19 cellular contexts compared by ENCODE assay signal in genomic region chr3:150626148-150626930, GRCh38. TPM values are rescaled to one million over a fixed set of nuclear protein-coding genes. Genes with fewer than 3 reads are reported as not detected.
DNase-seq lines count a peak whose midpoint lies in the region; ATAC-seq and TF ChIP-seq lines count a peak whose summit lies in the region.
"Had no signal": no experiment of that assay in that cellular context is flagged by ENCODE, and none has a peak within 500 bp of the region (broad histone marks: within the 10 kb centered on the region; RNA-seq: fewer than 3 reads in every experiment).

No MANE protein-coding gene starts in this region.

- H3K27me3 Mint-ChIP-seq in activated naive CD4-positive, alpha-beta T cell treated with anti-CD3 and anti-CD28 coated beads for 36 hours (ENCODE audit: low read depth) = no peaks in the 10 kb centered on the region
- H3K27me3 Mint-ChIP-seq in activated naive CD4-positive, alpha-beta T cell treated with anti-CD3 and anti-CD28 coated beads, Interleukin-2, amount 10 ng/mL, durations not matched to agents 7 days and 5 days = no peaks in the 10 kb centered on the region
- H3K27me3 Mint-ChIP-seq in CD8-positive, alpha-beta memory T cell = no peaks in the 10 kb centered on the region
- H3K27me3 Mint-ChIP-seq in T-helper 17 cell (no peaks in the 10 kb centered on the region), endodermal cell (ENCODE audit: insufficient read depth) (no peaks in the 10 kb centered on the region)

- WGBS in endodermal cell (ENCODE audit: insufficient coverage in 1 of 2, insufficient read length in 1 of 2), 2 experiments = 92 to 94% methylated on average over 2 of the region's 2 CpGs
- WGBS in ovary, 3 donors = 85 to 90% (median 86%) methylated on average over 2 of the region's 2 CpGs

- intact Hi-C loops in activated naive CD4-positive, alpha-beta T cell treated with anti-CD3 and anti-CD28 coated beads for 36 hours (cut with micrococcal nuclease) = no loop called here
- intact Hi-C loops in ovary (cut with DNase I) = no loop called here

- no peak for DNase-seq in activated naive CD4-positive, alpha-beta T cell treated with anti-CD3 and anti-CD28 coated beads for 36 hours
- DNase-seq in activated naive CD4-positive, alpha-beta T cell treated with anti-CD3 and anti-CD28 coated beads, Interleukin-2, amount 10 ng/mL, durations not matched to agents 7 days and 5 days = no peak
- DNase-seq in CD8-positive, alpha-beta memory T cell = no peak
- no peak for DNase-seq in T-helper 17 cell
- DNase-seq in endodermal cell = no peak
- no peak for DNase-seq in superior temporal gyrus (ENCODE audit: extremely low spot score)
- no peak for DNase-seq in ovary
- no peak for DNase-seq in foreskin fibroblast
- DNase-seq: DMS79, MV-4-11, NCI-H187, NCI-H2107, NCI-H2227 treated with DMSO at 0.1 percent for 48 hours, NCI-H510A treated with DMSO at 0.1 percent for 48 hours, NCI-H774, OCI-M1, Right ventricle myocardium superior had no signal

- POLR2A ChIA-PET in CD8-positive, alpha-beta memory T cell (lab: Charles Lee) = no interaction called here

- no peaks in the 10 kb centered on the region for H3K27me3 ChIP-seq in CD8-positive, alpha-beta memory T cell (ENCODE audit: insufficient read depth, low read length, poor library complexity, severe bottlenecking)
- H3K27me3 ChIP-seq in endodermal cell (ENCODE audit: control insufficient read depth, insufficient read depth, low read length, poor library complexity, severe bottlenecking) = no peaks in the 10 kb centered on the region
- H3K27me3 ChIP-seq in ovary = no peaks in the 10 kb centered on the region
- H3K27me3 ChIP-seq: BLaER1 treated with 17β-estradiol and CSF1 and Interleukin-3, amounts not matched to agents 10 nM and 100 nM had no signal

- peaks cover 9% of the 10 kb centered on the region for H3K4me1 Mint-ChIP-seq in activated naive CD4-positive, alpha-beta T cell treated with anti-CD3 and anti-CD28 coated beads for 36 hours (ENCODE audit: low read depth)
- peaks cover 3% of the 10 kb centered on the region for H3K4me1 Mint-ChIP-seq in activated naive CD4-positive, alpha-beta T cell treated with anti-CD3 and anti-CD28 coated beads, Interleukin-2, amount 10 ng/mL, durations not matched to agents 7 days and 5 days
- H3K4me1 Mint-ChIP-seq in CD8-positive, alpha-beta memory T cell = peaks cover 29 to 34% (median 33%) of the 10 kb centered on the region in 3 donors
- H3K4me1 Mint-ChIP-seq in T-helper 17 cell = peaks cover 15% of the 10 kb centered on the region
- peaks cover 38% of the 10 kb centered on the region for H3K4me1 Mint-ChIP-seq in endodermal cell

- H3K36me3 ChIP-seq in CD8-positive, alpha-beta memory T cell (ENCODE audit: insufficient read depth, low read length) = peaks cover 15% of the 10 kb centered on the region
- peaks cover 64% of the 10 kb centered on the region for H3K36me3 ChIP-seq in endodermal cell (ENCODE audit: control insufficient read depth, insufficient read depth, low read length)
- no peaks in the 10 kb centered on the region for H3K36me3 ChIP-seq in ovary

- no peak overlapping the region for H3K4me3 ChIP-seq in CD8-positive, alpha-beta memory T cell (ENCODE audit: low read length)
- H3K4me3 ChIP-seq in endodermal cell (ENCODE audit: low read length) (no peak overlapping the region), ovary (no peak overlapping the region), foreskin fibroblast (ENCODE audit: low read depth in 1 of 2, low read length in 2 of 2) (no peak overlapping the region)
- H3K4me3 ChIP-seq: BLaER1 treated with 17β-estradiol and CSF1 and Interleukin-3, amounts not matched to agents 10 nM and 100 nM had no signal

- peaks cover 4% of the 10 kb centered on the region for H3K4me1 ChIP-seq in CD8-positive, alpha-beta memory T cell (ENCODE audit: insufficient read depth, low read length)
- H3K4me1 ChIP-seq in endodermal cell (ENCODE audit: control insufficient read depth, insufficient read depth, low read length) (peaks cover 11% of the 10 kb centered on the region), ovary (ENCODE audit: insufficient read depth) (peaks cover 1% of the 10 kb centered on the region)

- no peaks in the 10 kb centered on the region for H3K9me3 Mint-ChIP-seq in activated naive CD4-positive, alpha-beta T cell treated with anti-CD3 and anti-CD28 coated beads for 36 hours
- H3K9me3 Mint-ChIP-seq in activated naive CD4-positive, alpha-beta T cell treated with anti-CD3 and anti-CD28 coated beads, Interleukin-2, amount 10 ng/mL, durations not matched to agents 7 days and 5 days = no peaks in the 10 kb centered on the region
- H3K9me3 Mint-ChIP-seq in CD8-positive, alpha-beta memory T cell = no peaks in the 10 kb centered on the region
- H3K9me3 Mint-ChIP-seq in endodermal cell = no peaks in the 10 kb centered on the region

- H3K27ac ChIP-seq in CD8-positive, alpha-beta memory T cell (ENCODE audit: low read depth, low read length) = no peak overlapping the region
- H3K27ac ChIP-seq in endodermal cell (ENCODE audit: low read depth, low read length) (no peak overlapping the region), ovary (no peak overlapping the region)
- H3K27ac ChIP-seq: BLaER1 treated with 17β-estradiol and CSF1 and Interleukin-3, amounts not matched to agents 10 nM and 100 nM; KMS-11 had no signal

- no peak overlapping the region for H3K9ac ChIP-seq in endodermal cell (ENCODE audit: extremely low read depth, low read length, poor library complexity, severe bottlenecking)
- H3K9ac ChIP-seq: BLaER1 treated with 17β-estradiol and CSF1 and Interleukin-3, amounts not matched to agents 10 nM and 100 nM; KMS-11 had no signal

- no peaks in the 10 kb centered on the region for H3K9me3 ChIP-seq in CD8-positive, alpha-beta memory T cell (ENCODE audit: low read length)
- H3K9me3 ChIP-seq in T-helper 17 cell (ENCODE audit: control insufficient read depth, low read length, poor library complexity, severe bottlenecking) (no peaks in the 10 kb centered on the region), endodermal cell (ENCODE audit: control insufficient read depth, low read length) (no peaks in the 10 kb centered on the region), ovary (no peaks in the 10 kb centered on the region)
- H3K9me3 ChIP-seq: BLaER1 treated with 17β-estradiol and CSF1 and Interleukin-3, amounts not matched to agents 10 nM and 100 nM had no signal

- ATAC-seq in T-helper 17 cell = no peak

- TF ChIP-seq EP300 in ovary (IDR thresholded peaks at IDR 0.05) = no peak

- no peak for TF ChIP-seq POLR2A in ovary (IDR thresholded peaks at IDR 0.05)

- peaks cover 28% of the 10 kb centered on the region for H3K36me3 Mint-ChIP-seq in activated naive CD4-positive, alpha-beta T cell treated with anti-CD3 and anti-CD28 coated beads for 36 hours (ENCODE audit: low read depth)
- peaks cover 42% of the 10 kb centered on the region for H3K36me3 Mint-ChIP-seq in activated naive CD4-positive, alpha-beta T cell treated with anti-CD3 and anti-CD28 coated beads, Interleukin-2, amount 10 ng/mL, durations not matched to agents 7 days and 5 days
- peaks cover 5 to 67% (median 16%) of the 10 kb centered on the region in 3 donors for H3K36me3 Mint-ChIP-seq in CD8-positive, alpha-beta memory T cell
- H3K36me3 Mint-ChIP-seq in T-helper 17 cell (ENCODE audit: low read depth) (peaks cover 11% of the 10 kb centered on the region), endodermal cell (ENCODE audit: low read depth) (peaks cover 41% of the 10 kb centered on the region)

- no peak overlapping the region for H3K4me3 Mint-ChIP-seq in activated naive CD4-positive, alpha-beta T cell treated with anti-CD3 and anti-CD28 coated beads for 36 hours
- no peak overlapping the region for H3K4me3 Mint-ChIP-seq in activated naive CD4-positive, alpha-beta T cell treated with anti-CD3 and anti-CD28 coated beads, Interleukin-2, amount 10 ng/mL, durations not matched to agents 7 days and 5 days
- H3K4me3 Mint-ChIP-seq in CD8-positive, alpha-beta memory T cell = no peak overlapping the region
- H3K4me3 Mint-ChIP-seq in T-helper 17 cell (no peak overlapping the region), endodermal cell (no peak overlapping the region)

- CTCF ChIA-PET in activated naive CD4-positive, alpha-beta T cell treated with anti-CD3 and anti-CD28 coated beads for 36 hours (lab: Charles Lee) = no interaction called here
- CTCF ChIA-PET in activated naive CD4-positive, alpha-beta T cell treated with anti-CD3 and anti-CD28 coated beads, Interleukin-2, amount 10 ng/mL, durations not matched to agents 7 days and 5 days (lab: Charles Lee) = no interaction called here
- CTCF ChIA-PET in CD8-positive, alpha-beta memory T cell (lab: Charles Lee) = no interaction called here

- TF ChIP-seq CTCF in endodermal cell (conservative IDR thresholded peaks at IDR 0.05) (no peak), ovary (IDR thresholded peaks at IDR 0.05) (no peak), foreskin fibroblast (IDR thresholded peaks at IDR 0.05; ENCODE audit: low read depth, low read length) (no peak)

- H3K27ac Mint-ChIP-seq in activated naive CD4-positive, alpha-beta T cell treated with anti-CD3 and anti-CD28 coated beads for 36 hours = peak overlapping the region; percentile 37
- H3K27ac Mint-ChIP-seq in activated naive CD4-positive, alpha-beta T cell treated with anti-CD3 and anti-CD28 coated beads, Interleukin-2, amount 10 ng/mL, durations not matched to agents 7 days and 5 days = no peak overlapping the region
- peak overlapping the region in 6 of 8 donors; percentile 5 to 88 (median 28) for H3K27ac Mint-ChIP-seq in CD8-positive, alpha-beta memory T cell
- peak overlapping the region; percentile 10 for H3K27ac Mint-ChIP-seq in T-helper 17 cell
- peak overlapping the region; percentile 1 for H3K27ac Mint-ChIP-seq in endodermal cell

RNA-seq across cellular contexts. Expression of gene SELENOT, which starts 23.2 kb away (rescaled TPM):
- total RNA-seq in activated naive CD4-positive, alpha-beta T cell treated with anti-CD3 and anti-CD28 coated beads for 36 hours = 10 to 100 TPM; 68.4 to 71.2 TPM
- total RNA-seq in CD8-positive, alpha-beta memory T cell = 100 to 1,000 TPM; 158 to 162 TPM
- 311 TPM for polyA plus RNA-seq in CD8-positive, alpha-beta memory T cell
- 100 to 1,000 TPM in 1 of 2 donors, 10 to 100 TPM in 1; 85.2 to 104 TPM for total RNA-seq in T-helper 17 cell
- total RNA-seq in endodermal cell = 10 to 100 TPM; 70.8 to 75.9 TPM
- 101 TPM for polyA plus RNA-seq in endodermal cell (2013, experiment 1 of 2)
- 96.7 TPM for polyA plus RNA-seq in endodermal cell (2013, experiment 2 of 2)
- total RNA-seq in ovary = 10 to 100 TPM; 56.0 to 78.5 (median 69.1) TPM
- 10 to 100 TPM; 43.4 to 98.1 TPM for polyA plus RNA-seq in ovary
